In genomic region chr3:155872904-155873646, GRCh38 we compare ENCODE assay signal across 1 cellular context.
TF ChIP-seq lines count a peak whose summit lies in the region.

No MANE protein-coding gene starts in this region.

TF ChIP-seq in GM23338, 12 proteins besides CTCF, POLR2A, EP300 and RAD21 (continued from another document):
- TF ChIP-seq ZNF462 (CRISPR knock-in tag; IDR thresholded peaks at IDR 0.05) (no peak), ETS1 (IDR thresholded peaks at IDR 0.05) (no peak), ZNF331 (CRISPR knock-in tag; IDR thresholded peaks at IDR 0.05; ENCODE audit: low read depth) (no peak), CREB1 (CRISPR knock-in tag; IDR thresholded peaks at IDR 0.05; ENCODE audit: low read depth) (no peak), POLR2AphosphoS5 (IDR thresholded peaks at IDR 0.05; ENCODE audit: low read depth) (no peak), JUNB (IDR thresholded peaks at IDR 0.05; ENCODE audit: unreplicated experiment) (no peak)
